In genomic region chr10:35251373-35252100, GRCh38 we compare ENCODE assay signal across 27 cellular contexts.
"Had no signal": no experiment of that assay in that cellular context is flagged by ENCODE, and none has a peak within 500 bp of the region (broad histone marks: within the 10 kb centered on the region; RNA-seq: fewer than 3 reads in every experiment).

No MANE protein-coding gene starts in this region.

- H3K9me3 Mint-ChIP-seq: activated CD4-positive, alpha-beta memory T cell treated with anti-CD3 and anti-CD28 coated beads for 36 hours had no signal

- H3K27me3 Mint-ChIP-seq: activated CD4-positive, alpha-beta memory T cell treated with anti-CD3 and anti-CD28 coated beads for 36 hours; activated naive CD8-positive, alpha-beta T cell treated with anti-CD3 and anti-CD28 coated beads for 36 hours had no signal

- H3K36me3 ChIP-seq: brain microvascular endothelial cell had no signal

- H3K27me3 ChIP-seq: brain microvascular endothelial cell had no signal

- H3K27ac ChIP-seq: brain microvascular endothelial cell had no signal

- DNase-seq: activated CD4-positive, alpha-beta memory T cell treated with anti-CD3 and anti-CD28 coated beads for 36 hours; activated CD4-positive, alpha-beta T cell treated with anti-CD3 and anti-CD28 coated beads for 36 hours; activated CD4-positive, alpha-beta T cell treated with anti-CD3 and anti-CD28 coated beads, Interleukin-2, amount 50 U/mL, for 1 hour; activated CD8-positive, alpha-beta memory T cell treated with anti-CD3 and anti-CD28 coated beads, Interleukin-2, amount 50 U/mL, for 4 hours; activated naive CD4-positive, alpha-beta T cell; activated naive CD4-positive, alpha-beta T cell treated with anti-CD3 and anti-CD28 coated beads, Interleukin-2, amount 50 U/mL, for 16 hours; activated naive CD8-positive, alpha-beta T cell treated with anti-CD3 and anti-CD28 coated beads for 36 hours; activated T-cell treated with anti-CD3 and anti-CD28 coated beads for 4 hours; activated T-cell treated with anti-CD3 and anti-CD28 coated beads, Interleukin-2, amount 50 U/mL, for 4 hours; amniotic stem cell; aorta; brain microvascular endothelial cell; central memory CD4-positive, alpha-beta T cell; Karpas-422; KBM-7; NCI-H1105; NCI-H1417 treated with DMSO at 0.1 percent for 48 hours; NCI-H2029; NCI-H345; NCI-H524 treated with DMSO at 0.1 percent for 48 hours; NCI-H748 treated with DMSO at 0.1 percent for 48 hours; NK-92 treated with Interleukin-12 subunit alpha and Interleukin-12 subunit beta, amount 100 ng/mL, for 24 hours; Right ventricle myocardium superior; T1000 had no signal

- H3K27ac Mint-ChIP-seq: activated CD4-positive, alpha-beta memory T cell treated with anti-CD3 and anti-CD28 coated beads for 36 hours; activated CD4-positive, alpha-beta T cell treated with anti-CD3 and anti-CD28 coated beads for 36 hours; activated naive CD8-positive, alpha-beta T cell treated with anti-CD3 and anti-CD28 coated beads for 36 hours; activated T-helper 1 cell treated with anti-CD3 and anti-CD28 coated beads, Interleukin-12 subunit alpha, Interleukin-12 subunit beta, Interleukin-2, Interleukin-4 antibody, amounts not matched to agents 30 ng/mL and 10 ng/mL and 1 ng/mL, durations not matched to agents 14 hours and 24 hours and 36 hours; WTC11 had no signal

- H3K4me3 Mint-ChIP-seq: activated CD4-positive, alpha-beta memory T cell treated with anti-CD3 and anti-CD28 coated beads for 36 hours; activated CD4-positive, alpha-beta T cell treated with anti-CD3 and anti-CD28 coated beads for 36 hours; activated naive CD8-positive, alpha-beta T cell treated with anti-CD3 and anti-CD28 coated beads for 36 hours; activated T-cell treated with anti-CD3 and anti-CD28 coated beads, Interleukin-2, amount 50 U/mL, for 4 hours; activated T-helper 1 cell treated with anti-CD3 and anti-CD28 coated beads, Interleukin-12 subunit alpha, Interleukin-12 subunit beta, Interleukin-2, Interleukin-4 antibody, amounts not matched to agents 30 ng/mL and 10 ng/mL and 1 ng/mL, durations not matched to agents 14 hours and 24 hours and 36 hours; WTC11 had no signal

- H3K4me1 Mint-ChIP-seq: activated CD4-positive, alpha-beta T cell treated with anti-CD3 and anti-CD28 coated beads for 36 hours; activated naive CD8-positive, alpha-beta T cell treated with anti-CD3 and anti-CD28 coated beads for 36 hours; WTC11 had no signal

- H3K36me3 Mint-ChIP-seq: activated CD4-positive, alpha-beta memory T cell treated with anti-CD3 and anti-CD28 coated beads for 36 hours; activated naive CD8-positive, alpha-beta T cell treated with anti-CD3 and anti-CD28 coated beads for 36 hours; WTC11 had no signal

- ATAC-seq: activated CD4-positive, alpha-beta T cell treated with anti-CD3 and anti-CD28 coated beads for 36 hours; activated CD4-positive, CD25-positive, alpha-beta regulatory T cell treated with anti-CD3 and anti-CD28 coated beads, Interleukin-2, amount 50 U/mL, for 24 hours; activated T-cell treated with anti-CD3 and anti-CD28 coated beads, Interleukin-2, amount 50 U/mL, for 4 hours; WTC11 had no signal
